ENCODE assay signal across 10 cellular contexts in genomic region chr20:38840053-38840893, GRCh38. TPM values are rescaled to one million over a fixed set of nuclear protein-coding genes. Genes with fewer than 3 reads are reported as not detected.
DNase-seq lines count a peak whose midpoint lies in the region; ATAC-seq and TF ChIP-seq lines count a peak whose summit lies in the region.
"Had no signal": no experiment of that assay in that cellular context is flagged by ENCODE, and none has a peak within 500 bp of the region (broad histone marks: within the 10 kb centered on the region; RNA-seq: fewer than 3 reads in every experiment).

No MANE protein-coding gene starts in this region.

- H3K27me3 ChIP-seq in left ventricle myocardium inferior (ENCODE audit: low read depth) = peaks cover 23% of the 10 kb centered on the region
- no peaks in the 10 kb centered on the region for H3K27me3 ChIP-seq in naive thymus-derived CD4-positive, alpha-beta T cell (ENCODE audit: control insufficient read depth in 2 of 2, insufficient read depth in 2 of 2, low read length in 2 of 2)

- intact Hi-C loops in left ventricle myocardium inferior (cut with micrococcal nuclease) = no loop called here
- intact Hi-C loops in left ventricle myocardium superior (cut with micrococcal nuclease) = no loop called here
- intact Hi-C loops in naive thymus-derived CD4-positive, alpha-beta T cell (cut with micrococcal nuclease) = loop anchor here (5.0 kb wide), 2 partner anchors 37 to 52 kb away; no protein-coding TSS in a partner anchor

- H3K4me3 ChIP-seq in left ventricle myocardium inferior = no peak overlapping the region
- peak overlapping the region; percentile 5 for H3K4me3 ChIP-seq in naive thymus-derived CD4-positive, alpha-beta T cell (ENCODE audit: low read length)

- H3K36me3 Mint-ChIP-seq in naive thymus-derived CD4-positive, alpha-beta T cell = peaks cover 0 to 42% (median 22%) of the 10 kb centered on the region in 5 donors

- H3K4me1 ChIP-seq in left ventricle myocardium inferior = peaks cover 25% of the 10 kb centered on the region
- H3K4me1 ChIP-seq in naive thymus-derived CD4-positive, alpha-beta T cell (ENCODE audit: control insufficient read depth in 2 of 2, insufficient read depth in 2 of 2, low read length in 2 of 2) = peaks cover 40 to 61% of the 10 kb centered on the region in 2 donors

- ATAC-seq in left ventricle myocardium superior = no peak
- ATAC-seq in naive thymus-derived CD4-positive, alpha-beta T cell = peak; percentile 36

- H3K4me3 Mint-ChIP-seq in naive thymus-derived CD4-positive, alpha-beta T cell = peak overlapping the region in 3 of 10 donors; percentile 32 to 57 (median 45)

- DNase-seq in left ventricle myocardium inferior (no peak), left ventricle myocardium superior (no peak), amniotic epithelial cell (ENCODE audit: low read depth) (peak; percentile 54), NCI-H446 treated with DMSO at 0.1 percent for 48 hours (lab: John Stamatoyannopoulos, UW) (no peak), NCI-H2029 treated with DMSO at 0.1 percent for 48 hours (lab: John Stamatoyannopoulos, UW) (no peak), cortex of kidney (lab: John Stamatoyannopoulos, UW) (no peak), foreskin melanocyte (no peak)
- no peak for DNase-seq in naive thymus-derived CD4-positive, alpha-beta T cell

- CTCF ChIA-PET in naive thymus-derived CD4-positive, alpha-beta T cell (lab: Charles Lee) = interaction anchor here (1.2 to 1.4 kb wide), 2 partner anchors 13 to 35 kb away, joined by 3 to 4 read pairs; partner anchors contain the start of gene PPP1R16B

- peaks cover 37 to 62% (median 57%) of the 10 kb centered on the region in 7 donors for H3K4me1 Mint-ChIP-seq in naive thymus-derived CD4-positive, alpha-beta T cell

- H3K36me3 ChIP-seq in left ventricle myocardium inferior = no peaks in the 10 kb centered on the region
- H3K36me3 ChIP-seq in naive thymus-derived CD4-positive, alpha-beta T cell (ENCODE audit: control insufficient read depth in 2 of 3, insufficient read depth in 3 of 3, low read length in 3 of 3) = peaks cover under 1 to 16% (median 3%) of the 10 kb centered on the region in 3 experiments

- POLR2A ChIA-PET in naive thymus-derived CD4-positive, alpha-beta T cell (lab: Charles Lee) = interaction anchor here (1.2 to 1.4 kb wide), 2 partner anchors 15 to 28 kb away, joined by 3 read pairs; no protein-coding TSS in a partner anchor

- peak overlapping the region; percentile 30 for H3K27ac ChIP-seq in left ventricle myocardium inferior (replicated peaks)
- no peak overlapping the region for H3K27ac ChIP-seq in naive thymus-derived CD4-positive, alpha-beta T cell (ENCODE audit: low read depth, low read length)

- H3K27ac Mint-ChIP-seq in naive thymus-derived CD4-positive, alpha-beta T cell = peak overlapping the region; percentile 3 to 95 (median 72)

- no peak for TF ChIP-seq CTCF in left ventricle myocardium inferior (IDR thresholded peaks at IDR 0.05; ENCODE audit: borderline replicate concordance)

- H3K9me3 Mint-ChIP-seq in naive thymus-derived CD4-positive, alpha-beta T cell = peaks cover 0 to 5% (median 0%) of the 10 kb centered on the region in 11 donors

- H3K27me3 Mint-ChIP-seq in naive thymus-derived CD4-positive, alpha-beta T cell = no peaks in the 10 kb centered on the region

- no peaks in the 10 kb centered on the region for H3K9me3 ChIP-seq in left ventricle myocardium inferior (replicated peaks)
- no peaks in the 10 kb centered on the region for H3K9me3 ChIP-seq in naive thymus-derived CD4-positive, alpha-beta T cell (ENCODE audit: control insufficient read depth in 2 of 3, low read length in 3 of 3)

RNA-seq across cellular contexts. Expression of gene PPP1R16B, which starts 34.8 kb away (rescaled TPM):
- total RNA-seq in left ventricle myocardium inferior = 6.3 TPM
- 9.4 TPM for total RNA-seq in left ventricle myocardium superior
- 10 to 100 TPM; 20.8 to 75.4 (median 22.0) TPM for total RNA-seq in naive thymus-derived CD4-positive, alpha-beta T cell
- 10 to 100 TPM; 11.4 to 19.8 TPM for polyA plus RNA-seq in naive thymus-derived CD4-positive, alpha-beta T cell
- polyA plus RNA-seq: AG04450, keratinocyte had no signal

Comparison
In these comparisons a context has a peak if more than half of its experiments do, and no peak if none do; other contexts are left out.
1. intact Hi-C loops: an anchor here in naive thymus-derived CD4-positive, alpha-beta T cell (5.0 kb wide); none called in left ventricle myocardium inferior and left ventricle myocardium superior.